In the genomic region with DNA sequence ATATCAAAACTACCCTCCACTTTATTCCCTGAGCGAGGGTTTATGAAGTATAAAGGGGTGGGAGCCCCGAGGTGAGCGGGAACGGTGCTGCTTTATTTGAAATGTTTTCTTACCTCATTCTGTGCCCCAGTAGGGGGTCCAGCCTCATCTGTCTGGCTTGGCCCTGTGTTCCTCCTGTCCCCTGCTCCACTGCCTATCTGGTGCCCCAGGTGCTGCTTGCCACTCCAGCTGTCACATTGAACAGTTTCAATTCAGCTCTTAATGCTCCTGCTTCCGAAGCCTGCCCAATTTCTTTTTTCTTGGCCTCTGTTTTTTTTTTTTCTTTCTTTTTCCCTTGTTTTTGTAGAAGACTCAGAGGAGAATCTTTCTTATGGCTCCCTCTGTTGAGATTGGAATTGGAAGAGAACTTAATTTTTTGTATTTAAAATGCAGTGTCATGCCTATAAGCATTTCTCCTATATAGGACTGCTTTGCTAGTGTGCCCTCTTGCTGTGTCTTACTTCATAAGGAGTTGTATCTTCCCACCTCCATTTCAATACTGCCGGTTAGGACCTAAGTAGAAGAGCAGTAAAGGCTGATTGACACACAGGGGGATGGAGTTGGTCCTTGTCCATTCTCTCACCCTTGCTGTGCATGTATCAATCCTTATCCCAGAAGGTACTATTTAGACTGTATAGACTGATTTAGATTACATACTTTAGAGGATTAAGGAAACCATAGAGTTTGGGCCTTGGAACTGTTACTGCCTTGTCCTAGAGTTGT, we compare ENCODE assay signal across 8 cellular contexts. TPM values are rescaled to one million over a fixed set of nuclear protein-coding genes. Genes with fewer than 3 reads are reported as not detected.
A peak's percentile ranks its signal among the peaks of the same experiment; 100 is the strongest.
DNase-seq lines count a peak whose midpoint lies in the region; TF ChIP-seq lines count a peak whose summit lies in the region.

No MANE protein-coding gene starts in this region.

- no peak for TF ChIP-seq POLR2A in breast epithelium (IDR thresholded peaks at IDR 0.05)

- H3K36me3 ChIP-seq in BLaER1 (peaks cover 33% of the 10 kb centered on the region), HUES6 (ENCODE audit: control insufficient read depth, insufficient read depth, low read length) (peaks cover 21% of the 10 kb centered on the region; the same call in 1 of the 2 replicates), breast epithelium (no peaks in the 10 kb centered on the region), muscle layer of duodenum (ENCODE audit: control insufficient read depth in 1 of 2, insufficient read depth in 2 of 2, low read length in 2 of 2) (peaks cover 4 to 13% of the 10 kb centered on the region in 2 donors)

- intact Hi-C loops in breast epithelium (cut with DNase I; ENCODE audit: low total_unique reads), result no loop called here

- H3K27ac ChIP-seq in BLaER1, result no peak overlapping the region
- no peak overlapping the region for H3K27ac ChIP-seq in HUES6 (ENCODE audit: low read depth, low read length)
- H3K27ac ChIP-seq in breast epithelium, result no peak overlapping the region
- H3K27ac ChIP-seq in muscle layer of duodenum (ENCODE audit: low read length), result no peak overlapping the region
- H3K27ac ChIP-seq in caudate nucleus (ENCODE audit: low read depth, low read length), result no peak overlapping the region

- no peaks in the 10 kb centered on the region for H3K27me3 ChIP-seq in BLaER1
- H3K27me3 ChIP-seq in HUES6 (ENCODE audit: control insufficient read depth, insufficient read depth, low read length), result no peaks in the 10 kb centered on the region
- no peaks in the 10 kb centered on the region for H3K27me3 ChIP-seq in breast epithelium
- H3K27me3 ChIP-seq in muscle layer of duodenum (ENCODE audit: low read depth, low read length), result no peaks in the 10 kb centered on the region

- DNase-seq in breast epithelium (ENCODE audit: low spot score in 2 of 2) (no peak), caudate nucleus (lab: John Stamatoyannopoulos, UW) (no peak), DMS153 treated with DMSO at 0.1 percent for 48 hours (lab: John Stamatoyannopoulos, UW; ENCODE audit: unreplicated experiment) (no peak), KG1 (lab: John Stamatoyannopoulos, UW) (no peak), CD1c-positive myeloid dendritic cell (ENCODE audit: extremely low spot score) (no peak)

- H3K9ac ChIP-seq in BLaER1 (peak overlapping the region; percentile 96), HUES6 (ENCODE audit: low read length) (no peak overlapping the region)

- H4K20me1 ChIP-seq in BLaER1, result peaks cover 64% of the 10 kb centered on the region

- peak overlapping the region; percentile 98 for H3K4me2 ChIP-seq in BLaER1

- TF ChIP-seq CTCF in breast epithelium (IDR thresholded peaks at IDR 0.05), result no peak

- peaks cover 34% of the 10 kb centered on the region for H3K4me1 ChIP-seq in BLaER1
- H3K4me1 ChIP-seq in HUES6 (ENCODE audit: control insufficient read depth, insufficient read depth, low read length), result peaks cover 34% of the 10 kb centered on the region
- H3K4me1 ChIP-seq in breast epithelium, result peaks cover 0 to 21% of the 10 kb centered on the region in 2 donors
- H3K4me1 ChIP-seq in muscle layer of duodenum (ENCODE audit: control insufficient read depth in 1 of 2, insufficient read depth in 2 of 2, low read length in 2 of 2), result peaks cover 25 to 32% of the 10 kb centered on the region in 2 donors

- H3K9me3 ChIP-seq in BLaER1 (peaks cover 19% of the 10 kb centered on the region; the same call in 1 of the 2 replicates), HUES6 (ENCODE audit: control insufficient read depth, insufficient read depth, low read depth, low read length) (no peaks in the 10 kb centered on the region), breast epithelium (no peaks in the 10 kb centered on the region), muscle layer of duodenum (ENCODE audit: control insufficient read depth in 1 of 2, low read length in 2 of 2) (no peaks in the 10 kb centered on the region)

- H3K4me3 ChIP-seq in BLaER1 (peak overlapping the region; percentile 87), HUES6 (ENCODE audit: low read depth, low read length) (peak overlapping the region; percentile 84), breast epithelium (peak overlapping the region; percentile 83 to 86 (median 84)), muscle layer of duodenum (ENCODE audit: low read depth in 1 of 2, low read length in 2 of 2) (peak overlapping the region; percentile 93 to 97)

RNA-seq across cellular contexts. Expression of gene ATXN7L3B, which starts 2.3 kb away (rescaled TPM):
- total RNA-seq in breast epithelium, result 10 to 100 TPM; 17.8 to 33.1 (median 22.3) TPM
